ENCODE assay signal across 18 cellular contexts in the genomic region with DNA sequence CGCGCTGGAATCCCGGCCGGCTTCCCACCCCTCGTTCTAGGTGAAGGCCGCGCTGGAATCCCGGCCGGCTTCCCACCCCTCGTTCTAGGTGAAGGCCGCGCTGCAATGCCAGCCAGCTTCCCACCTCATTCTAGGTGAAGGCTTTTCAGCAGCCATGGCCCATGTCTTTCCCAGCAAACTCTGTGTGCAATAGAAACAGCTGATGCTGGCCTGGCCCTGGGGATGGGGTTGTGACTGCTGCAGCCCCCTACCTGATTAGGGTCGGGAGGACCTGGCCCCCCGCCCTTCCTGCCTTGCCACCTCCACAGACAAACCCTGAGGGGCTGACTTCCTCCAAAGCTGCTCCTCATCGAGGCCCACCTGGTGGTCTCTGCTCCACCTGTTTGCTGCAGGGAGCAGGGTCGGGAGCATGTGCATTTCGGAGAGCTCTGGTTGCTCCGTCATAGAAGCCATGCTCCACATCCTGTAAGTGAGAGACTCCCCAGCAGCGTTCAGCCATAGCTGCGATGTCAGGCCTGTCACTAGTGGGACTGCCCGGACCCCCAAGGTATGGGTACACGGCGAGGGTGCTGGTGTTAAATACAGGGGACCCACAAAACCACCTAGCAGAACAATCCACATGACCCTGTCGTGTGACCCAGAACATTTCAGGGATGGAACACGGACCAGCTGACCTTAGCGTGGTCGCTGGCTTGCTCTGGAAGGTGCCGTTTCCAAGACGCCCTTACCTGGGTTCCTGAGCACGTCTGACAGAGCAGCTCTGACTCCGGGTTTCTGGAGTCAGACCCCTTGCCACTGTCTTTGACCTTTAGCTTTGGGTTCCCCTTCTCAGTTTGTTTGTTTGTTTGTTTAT. TPM values are rescaled to one million over a fixed set of nuclear protein-coding genes. Genes with fewer than 3 reads are reported as not detected.
A peak's percentile ranks its signal among the peaks of the same experiment; 100 is the strongest.
DNase-seq lines count a peak whose midpoint lies in the region; ATAC-seq, FAIRE-seq and TF ChIP-seq lines count a peak whose summit lies in the region.
"Had no signal": no experiment of that assay in that cellular context is flagged by ENCODE, and none has a peak within 500 bp of the region (broad histone marks: within the 10 kb centered on the region; RNA-seq: fewer than 3 reads in every experiment).

No MANE protein-coding gene starts in this region.

- H3K9ac ChIP-seq in GM12878 (ENCODE audit: control insufficient read depth, insufficient read depth, low read length) (no peak overlapping the region), trophoblast cell (ENCODE audit: low read length) (no peak overlapping the region)

- peaks cover 56% of the 10 kb centered on the region for H3K4me1 Mint-ChIP-seq in activated T-cell treated with anti-CD3 and anti-CD28 coated beads, Interleukin-2, amount 50 U/mL, for 24 hours (ENCODE audit: low read depth)
- peaks cover 51% of the 10 kb centered on the region for H3K4me1 Mint-ChIP-seq in CD8-positive, alpha-beta T cell (ENCODE audit: low read depth)

- no TSS peak for BruUV-seq in GM12878 (replicated peaks; lab: Mats Ljungman, UMichigan)

- no peak for TF ChIP-seq CTCF in CD8-positive, alpha-beta T cell (IDR thresholded peaks at IDR 0.05)
- no peak for TF ChIP-seq CTCF in GM12878 (IDR thresholded peaks at IDR 0.05 in 2 of 3, conservative IDR thresholded peaks at IDR 0.05 in 1 of 3; ENCODE audit: control insufficient read depth in 2 of 3, extremely low read depth in 1 of 3, insufficient read depth in 1 of 3, low read depth in 3 of 3, low read length in 3 of 3)

- H3K4me2 ChIP-seq in GM12878 (ENCODE audit: control insufficient read depth, insufficient read depth) = 0 out of 2 replicates have a peak overlapping the region, but pooled peaks have one; percentile 25
- H3K4me2 ChIP-seq in trophoblast cell (ENCODE audit: low read length) = no peak overlapping the region

- in situ Hi-C loops in GM12878 (cut with MboI) = no loop called here

- no peak for ATAC-seq in CD8-positive, alpha-beta T cell
- ATAC-seq in GM12878 (no peak), HG02852 (IDR thresholded peaks at IDR 0.05; ENCODE audit: unreplicated experiment) (no peak)
- ATAC-seq: A549, PC-3 had no signal

- POLR2A ChIA-PET in CD8-positive, alpha-beta T cell (lab: Charles Lee) = interaction anchor here (1.0 to 3.1 kb wide), 2 partner anchors 18 to 31 kb away, joined by 4 to 13 read pairs; no protein-coding TSS in a partner anchor
- POLR2A ChIA-PET in GM12878 (lab: Charles Lee) = interaction anchor here (0.5 to 2.8 kb wide), 2 partner anchors 19 to 24 kb away, joined by 4 to 13 read pairs; no protein-coding TSS in a partner anchor

- H3K18ac ChIP-seq in trophoblast cell (ENCODE audit: low read length) = no peak overlapping the region

- no peak for TF ChIP-seq POLR2A in GM12878 (IDR thresholded peaks at IDR 0.05; ENCODE audit: low read depth, low read length)

- no peaks in the 10 kb centered on the region for H3K9me3 Mint-ChIP-seq in activated T-cell treated with anti-CD3 and anti-CD28 coated beads, Interleukin-2, amount 50 U/mL, for 24 hours
- no peaks in the 10 kb centered on the region for H3K9me3 Mint-ChIP-seq in CD8-positive, alpha-beta T cell
- H3K9me3 Mint-ChIP-seq: CD14-positive monocyte had no signal

- no peaks in the 10 kb centered on the region for H3K9me3 ChIP-seq in CD8-positive, alpha-beta T cell (ENCODE audit: low read length)
- H3K9me3 ChIP-seq in GM12878 (replicated peaks; ENCODE audit: control insufficient read depth, insufficient read depth, low read length) = no peaks in the 10 kb centered on the region
- peaks cover 4% of the 10 kb centered on the region for H3K9me3 ChIP-seq in trophoblast cell (ENCODE audit: insufficient read depth, low read depth, low read length)
- H3K9me3 ChIP-seq: A549, Caco-2, HAP-1 had no signal

- DNase-seq in activated T-cell treated with anti-CD3 and anti-CD28 coated beads, Interleukin-2, amount 50 U/mL, for 24 hours = no peak
- no peak for DNase-seq in activated T-cell treated with anti-CD3 and anti-CD28 coated beads for 4 hours
- DNase-seq in CD8-positive, alpha-beta T cell = no peak
- DNase-seq in GM12878 (ENCODE audit: low read depth, low spot score) = no peak
- DNase-seq in trophoblast cell = no peak
- DNase-seq in substantia nigra (lab: John Stamatoyannopoulos, UW) = no peak
- no peak for DNase-seq in DMS 273 treated with DMSO at 0.1 percent for 48 hours (lab: John Stamatoyannopoulos, UW)
- DNase-seq: Caco-2, NCI-H1436, NCI-H2029 treated with DMSO at 0.1 percent for 48 hours, NCI-H2171 treated with DMSO at 0.1 percent for 48 hours, NCI-H774, PC-3 had no signal

- H4K8ac ChIP-seq in trophoblast cell (ENCODE audit: low read depth, low read length) = no peak overlapping the region

- no peak overlapping the region for H3K4me3 Mint-ChIP-seq in activated T-cell treated with anti-CD3 and anti-CD28 coated beads, Interleukin-2, amount 50 U/mL, for 24 hours
- H3K4me3 Mint-ChIP-seq in CD8-positive, alpha-beta T cell = no peak overlapping the region
- H3K4me3 Mint-ChIP-seq: CD14-positive monocyte had no signal

- peaks cover 10% of the 10 kb centered on the region for H3K79me1 ChIP-seq in trophoblast cell (ENCODE audit: low read length)

- H3K27me3 ChIP-seq in CD8-positive, alpha-beta T cell (ENCODE audit: insufficient read depth, low read length) = no peaks in the 10 kb centered on the region
- H3K27me3 ChIP-seq in GM12878 (replicated peaks in 1 of 2; ENCODE audit: control insufficient read depth in 2 of 2, insufficient read depth in 2 of 2, low read length in 1 of 2) (no peaks in the 10 kb centered on the region), trophoblast cell (ENCODE audit: insufficient read depth, low read length) (no peaks in the 10 kb centered on the region)

- no peaks in the 10 kb centered on the region for H3K27me3 Mint-ChIP-seq in activated T-cell treated with anti-CD3 and anti-CD28 coated beads, Interleukin-2, amount 50 U/mL, for 24 hours
- no peaks in the 10 kb centered on the region for H3K27me3 Mint-ChIP-seq in CD8-positive, alpha-beta T cell (ENCODE audit: low read depth)

- H2AK5ac ChIP-seq in trophoblast cell (ENCODE audit: low read length) = no peak overlapping the region

- SMC1A ChIA-PET in GM12878 (lab: Charles Lee; ENCODE audit: uncharacterized antibody, unreplicated experiment) = interaction anchor here (0.6 to 3.0 kb wide), 5 partner anchors 10 to 45 kb away, joined by 3 to 22 read pairs (median 3); no protein-coding TSS in a partner anchor

- no peak overlapping the region for H3K27ac ChIP-seq in CD8-positive, alpha-beta T cell (ENCODE audit: low read depth, low read length)
- H3K27ac ChIP-seq in GM12878 (ENCODE audit: control insufficient read depth, insufficient read depth) = no peak overlapping the region
- H3K27ac ChIP-seq in trophoblast cell (ENCODE audit: low read depth, low read length) = no peak overlapping the region
- H3K27ac ChIP-seq in substantia nigra (ENCODE audit: low read depth, low read length, poor library complexity, severe bottlenecking) = no peak overlapping the region
- H3K27ac ChIP-seq: A549 had no signal

- H3K14ac ChIP-seq in trophoblast cell (ENCODE audit: low read length) = no peak overlapping the region

- WGBS in GM12878 (ENCODE audit: insufficient coverage, insufficient replicate concordance, low lambda C conversion rate, missing lambda C conversion rate) = 90% methylated on average over 29 of the region's 31 CpGs
- WGBS in trophoblast cell (ENCODE audit: extremely low coverage, insufficient coverage, insufficient read length) = no CpG with 5 or more reads among the region's 31 CpGs

- intact Hi-C loops in CD8-positive, alpha-beta T cell (cut with DNase I, micrococcal nuclease) = no loop called here
- intact Hi-C loops in GM12878 (cut with micrococcal nuclease; ENCODE audit: unreplicated experiment) = no loop called here

- H3K36me3 Mint-ChIP-seq in activated T-cell treated with anti-CD3 and anti-CD28 coated beads, Interleukin-2, amount 50 U/mL, for 24 hours (ENCODE audit: low read depth) = peaks cover 21% of the 10 kb centered on the region
- H3K36me3 Mint-ChIP-seq in CD8-positive, alpha-beta T cell = peaks cover 3% of the 10 kb centered on the region

- no peak overlapping the region for H2AFZ ChIP-seq in GM12878 (ENCODE audit: control insufficient read depth, low read depth, low read length)
- no peak overlapping the region for H2AFZ ChIP-seq in trophoblast cell (ENCODE audit: insufficient read depth, low read length, poor library complexity)

- H2BK5ac ChIP-seq in trophoblast cell (ENCODE audit: low read depth, low read length, poor library complexity) = no peak overlapping the region

- FAIRE-seq in GM12878 (lab: Jason Lieb, UNC) = no peak
- FAIRE-seq: A549, GM19239 had no signal

- H3K36me3 ChIP-seq in CD8-positive, alpha-beta T cell (ENCODE audit: insufficient read depth, low read length) = no peaks in the 10 kb centered on the region
- peaks cover 0 to 6% of the 10 kb centered on the region in 2 experiments; a peak in 2 of 4 replicates for H3K36me3 ChIP-seq in GM12878 (ENCODE audit: control insufficient read depth in 2 of 2, insufficient read depth in 2 of 2, low read length in 1 of 2)
- H3K36me3 ChIP-seq in trophoblast cell (ENCODE audit: control insufficient read depth in 1 of 2, insufficient read depth in 2 of 2, low read length in 2 of 2) = peaks cover 7 to 15% of the 10 kb centered on the region in 2 experiments
- H3K36me3 ChIP-seq: HAP-1 had no signal

- H4K20me1 ChIP-seq in GM12878 (ENCODE audit: control insufficient read depth, insufficient read depth) = peaks cover 3% of the 10 kb centered on the region; the same call in 1 of the 2 replicates

- CTCF ChIA-PET in CD8-positive, alpha-beta T cell (lab: Charles Lee) = no interaction called here
- CTCF ChIA-PET in GM12878 (lab: Yijun Ruan, JAX) = interaction anchor here (0.9 to 1.5 kb wide), 3 partner anchors 11 to 89 kb away, joined by 3 to 4 read pairs (median 4); no protein-coding TSS in a partner anchor

- peaks cover 37% of the 10 kb centered on the region for H3K4me1 ChIP-seq in CD8-positive, alpha-beta T cell (ENCODE audit: insufficient read depth, low read length)
- H3K4me1 ChIP-seq in GM12878 (ENCODE audit: control insufficient read depth, insufficient read depth, low read length) = peaks cover 8% of the 10 kb centered on the region
- peaks cover 4 to 11% of the 10 kb centered on the region in 2 experiments for H3K4me1 ChIP-seq in trophoblast cell (ENCODE audit: control insufficient read depth in 1 of 2, insufficient read depth in 2 of 2, low read length in 2 of 2)

- no peak overlapping the region for H2BK120ac ChIP-seq in trophoblast cell (ENCODE audit: insufficient read depth, low read length, poor library complexity)

- no peak overlapping the region for H3K23ac ChIP-seq in trophoblast cell (ENCODE audit: low read length)

- peak overlapping the region; percentile 50 for H3K27ac Mint-ChIP-seq in activated T-cell treated with anti-CD3 and anti-CD28 coated beads, Interleukin-2, amount 50 U/mL, for 24 hours
- peak overlapping the region; percentile 45 for H3K27ac Mint-ChIP-seq in CD8-positive, alpha-beta T cell

- TF ChIP-seq EP300 in GM12878 (IDR thresholded peaks at IDR 0.05; ENCODE audit: borderline replicate concordance in 1 of 2, control insufficient read depth in 1 of 2, low read depth in 2 of 2, low read length in 2 of 2) = no peak

- no peak overlapping the region for H3K4me3 ChIP-seq in CD8-positive, alpha-beta T cell (ENCODE audit: low read depth, low read length)
- no peak overlapping the region for H3K4me3 ChIP-seq in GM12878
- no peak overlapping the region for H3K4me3 ChIP-seq in trophoblast cell (ENCODE audit: low read depth, low read length)
- H3K4me3 ChIP-seq: A549, HAP-1 had no signal

- H2BK12ac ChIP-seq in trophoblast cell (ENCODE audit: low read length) = no peak overlapping the region

- peak overlapping the region; percentile 35 for H3K4ac ChIP-seq in trophoblast cell (ENCODE audit: low read depth, low read length)

- RAD21 ChIA-PET in GM12878 (lab: Charles Lee; ENCODE audit: unreplicated experiment) = interaction anchor here (0.8 kb wide), 2 partner anchors 23 to 36 kb away, joined by 3 read pairs; no protein-coding TSS in a partner anchor

- H4K91ac ChIP-seq in trophoblast cell (ENCODE audit: low read depth, low read length) = no peak overlapping the region

- peaks cover 68% of the 10 kb centered on the region for H3K79me2 ChIP-seq in GM12878 (ENCODE audit: control insufficient read depth, insufficient read depth, low read length)
- peaks cover 33% of the 10 kb centered on the region for H3K79me2 ChIP-seq in trophoblast cell (ENCODE audit: control insufficient read depth, insufficient read depth, low read length, poor library complexity)

- TF ChIP-seq RAD21 in GM12878 (IDR thresholded peaks at IDR 0.05; ENCODE audit: insufficient read depth, low read depth, low read length) = no peak

- H4K12ac ChIP-seq in trophoblast cell (ENCODE audit: low read depth, low read length) = no peak overlapping the region

RNA-seq across cellular contexts. Expression of gene ZBED4, which starts 3.3 kb away (rescaled TPM):
- total RNA-seq in CD8-positive, alpha-beta T cell = 10 to 100 TPM; 16.2 to 16.6 TPM
- total RNA-seq in GM12878 (2013; cell fraction: nucleolus; rRNA removed) = 28.5 and 31.8 TPM in 2 replicates
- total RNA-seq in GM12878 (2014; rRNA removed) = 14.1 and 14.7 TPM in 2 replicates
- total RNA-seq in GM12878 (2014; rRNA removed; fragmentation: Illumina TruSeq; extraction: Trizol) = 9.0 and 9.9 TPM in 2 replicates
- total RNA-seq in GM12878 (2021) = 21.2 and 21.6 TPM in 2 replicates
- 7.8 TPM for polyA plus RNA-seq in GM12878 (2011; ENCODE audit: low read depth)
- polyA plus RNA-seq in GM12878 (2011; rRNA removed) = 3.9 and 6.1 TPM in 2 replicates
- polyA plus RNA-seq in GM12878 (2011; cell fraction: cytosol; rRNA removed) = 6.0 and 8.5 TPM in 2 replicates
- polyA plus RNA-seq in GM12878 (2011; cell fraction: nucleus; rRNA removed) = 10.7 and 13.5 TPM in 2 replicates
- polyA plus RNA-seq in GM12878 (2012) = 11.6 and 11.8 TPM in 2 replicates
- polyA plus RNA-seq in GM12878 (2014; fragmentation: Illumina TruSeq; extraction: Trizol) = 10.6 and 14.9 TPM in 2 replicates
- polyA plus RNA-seq in GM12878 (2014; fragmentation: Nextera tagmentation; extraction: Ambion mirVana) = 1 to 10 TPM; 2.3 to 2.7 TPM
- polyA plus RNA-seq in GM12878 (2014; rRNA removed) = 10.6 and 11.0 TPM in 2 replicates
- 10 to 100 TPM; 14.9 to 16.8 TPM for polyA plus RNA-seq in GM12878 (2016; fragmentation: Nextera tagmentation; extraction: Ambion mirVana)
- polyA minus RNA-seq in GM12878 (2011; rRNA and poly(A)+ RNA removed) = 8.4 and 11.6 TPM in 2 replicates
- 7.1 and 7.4 TPM in 2 replicates for polyA minus RNA-seq in GM12878 (2011; cell fraction: cytosol; rRNA and poly(A)+ RNA removed)
- 4.6 and 9.8 TPM in 2 replicates for polyA minus RNA-seq in GM12878 (2011; cell fraction: nucleus; rRNA and poly(A)+ RNA removed)
- polyA plus RNA-seq in trophoblast cell (2013) = 16.0 and 16.8 TPM in 2 replicates

RNA-seq across cellular contexts. Expression of gene BRD1, which starts 29.3 kb away (rescaled TPM):
- total RNA-seq in CD8-positive, alpha-beta T cell = 100 to 1,000 TPM; 159 to 167 TPM
- 53.3 and 67.3 TPM in 2 replicates for total RNA-seq in GM12878 (2013; cell fraction: nucleolus; rRNA removed)
- total RNA-seq in GM12878 (2014; rRNA removed) (15.2 and 16.4 TPM in 2 replicates), GM12878 (2014; rRNA removed; fragmentation: Illumina TruSeq; extraction: Trizol) (11.7 and 12.3 TPM in 2 replicates), GM12878 (2021) (26.4 and 26.9 TPM in 2 replicates)
- polyA plus RNA-seq in GM12878 (2011; ENCODE audit: low read depth) = 6.0 TPM
- polyA plus RNA-seq in GM12878 (2011; rRNA removed) (4.1 and 4.8 TPM in 2 replicates), GM12878 (2014; fragmentation: Illumina TruSeq; extraction: Trizol) (4.2 and 9.4 TPM in 2 replicates), GM12878 (2014; fragmentation: Nextera tagmentation; extraction: Ambion mirVana) (1 to 10 TPM in 1 of 2 experiments, under 1 TPM in 1; 0.90 to 2.1 TPM), GM12878 (2014; rRNA removed) (17.9 and 19.0 TPM in 2 replicates), GM12878 (2016; fragmentation: Nextera tagmentation; extraction: Ambion mirVana) (1 to 10 TPM; 2.9 to 3.2 TPM)
- polyA plus RNA-seq in GM12878 (2011; cell fraction: cytosol; rRNA removed) = 5.0 TPM in 2 replicates
- 30.6 and 48.0 TPM in 2 replicates for polyA plus RNA-seq in GM12878 (2011; cell fraction: nucleus; rRNA removed)
- polyA plus RNA-seq in GM12878 (2012) = 13.8 and 14.2 TPM in 2 replicates
- polyA minus RNA-seq in GM12878 (2011; rRNA and poly(A)+ RNA removed) = 7.3 and 10.7 TPM in 2 replicates
- 5.3 and 5.6 TPM in 2 replicates for polyA minus RNA-seq in GM12878 (2011; cell fraction: cytosol; rRNA and poly(A)+ RNA removed)
- 14.0 and 24.9 TPM in 2 replicates for polyA minus RNA-seq in GM12878 (2011; cell fraction: nucleus; rRNA and poly(A)+ RNA removed)
- 18.7 and 19.7 TPM in 2 replicates for polyA plus RNA-seq in trophoblast cell (2013)
